ENCODE assay signal across 9 cellular contexts in genomic region chr19:35642798-35643254, GRCh38. TPM values are rescaled to one million over a fixed set of nuclear protein-coding genes. Genes with fewer than 3 reads are reported as not detected.
A peak's percentile ranks its signal among the peaks of the same experiment; 100 is the strongest.
DNase-seq lines count a peak whose midpoint lies in the region; ATAC-seq and TF ChIP-seq lines count a peak whose summit lies in the region.
"Had no signal": no experiment of that assay in that cellular context is flagged by ENCODE, and none has a peak within 500 bp of the region (broad histone marks: within the 10 kb centered on the region; RNA-seq: fewer than 3 reads in every experiment).

No MANE protein-coding gene starts in this region.

- H3K27ac ChIP-seq in cardiac muscle cell: peak overlapping the region; percentile 37
- H3K27ac ChIP-seq in breast epithelium: peak overlapping the region; percentile 85 to 91
- H3K27ac ChIP-seq in mesodermal cell (ENCODE audit: low read depth, low read length, severe bottlenecking): peak overlapping the region; percentile 88
- H3K27ac ChIP-seq in uterus: peak overlapping the region; percentile 85 to 91

- WGBS in mesodermal cell (ENCODE audit: insufficient coverage in 2 of 2), 2 experiments: 66 to 78% methylated on average over 8 to 10 of the region's 15 CpGs

- no peak for TF ChIP-seq POLR2A in breast epithelium (IDR thresholded peaks at IDR 0.05)
- no peak for TF ChIP-seq POLR2A in uterus (IDR thresholded peaks at IDR 0.05)

- DNase-seq in cardiac muscle cell (ENCODE audit: low read depth in 1 of 2, low spot score in 1 of 2) (no peak), Right ventricle myocardium superior (no peak), breast epithelium (ENCODE audit: low spot score in 2 of 2) (no peak), uterus (peak; percentile 37 to 43), Ammon's horn (ENCODE audit: low spot score) (no peak)

- no peaks in the 10 kb centered on the region for H3K27me3 ChIP-seq in cardiac muscle cell
- no peaks in the 10 kb centered on the region for H3K27me3 ChIP-seq in breast epithelium
- no peaks in the 10 kb centered on the region for H3K27me3 ChIP-seq in uterus

- H3K9me3 ChIP-seq in cardiac muscle cell (ENCODE audit: low read depth): no peaks in the 10 kb centered on the region
- H3K9me3 ChIP-seq in breast epithelium: no peaks in the 10 kb centered on the region
- H3K9me3 ChIP-seq in mesodermal cell (ENCODE audit: control insufficient read depth, low read length): no peaks in the 10 kb centered on the region
- no peaks in the 10 kb centered on the region for H3K9me3 ChIP-seq in uterus

- no peak for ATAC-seq in Right ventricle myocardium superior (ENCODE audit: poor library complexity)
- no peak for ATAC-seq in HG03521 (IDR thresholded peaks at IDR 0.05; ENCODE audit: unreplicated experiment)
- no peak for ATAC-seq in GM19467 (IDR thresholded peaks at IDR 0.05; ENCODE audit: unreplicated experiment)

- intact Hi-C loops in Right ventricle myocardium superior (cut with DNase I) (no loop called here), breast epithelium (cut with DNase I; ENCODE audit: low total_unique reads) (no loop called here), uterus (cut with DNase I; ENCODE audit: low total_unique reads) (no loop called here)

- TF ChIP-seq CTCF in cardiac muscle cell (IDR thresholded peaks at IDR 0.05; ENCODE audit: low read depth, low read length) (no peak), breast epithelium (IDR thresholded peaks at IDR 0.05) (no peak), uterus (IDR thresholded peaks at IDR 0.05) (no peak)

- H3K4me1 ChIP-seq in cardiac muscle cell (ENCODE audit: low read depth) (peaks cover 6% of the 10 kb centered on the region), breast epithelium (no peaks in the 10 kb centered on the region), mesodermal cell (ENCODE audit: control insufficient read depth, insufficient read depth, low read length, poor library complexity, severe bottlenecking) (peaks cover 19% of the 10 kb centered on the region), uterus (no peaks in the 10 kb centered on the region)

- H3K4me3 ChIP-seq in cardiac muscle cell: peak overlapping the region; percentile 33
- peak overlapping the region; percentile 53 to 90 (median 71) for H3K4me3 ChIP-seq in breast epithelium
- peak overlapping the region; percentile 48 for H3K4me3 ChIP-seq in mesodermal cell (ENCODE audit: extremely low read depth, insufficient read depth, low read length, poor library complexity, severe bottlenecking)
- peak overlapping the region; percentile 49 to 51 for H3K4me3 ChIP-seq in uterus

- peaks cover under 1% of the 10 kb centered on the region for H3K36me3 ChIP-seq in cardiac muscle cell
- H3K36me3 ChIP-seq in breast epithelium: no peaks in the 10 kb centered on the region
- H3K36me3 ChIP-seq in mesodermal cell (ENCODE audit: control insufficient read depth, insufficient read depth, low read length): peaks cover 7% of the 10 kb centered on the region
- no peaks in the 10 kb centered on the region for H3K36me3 ChIP-seq in uterus

RNA-seq across cellular contexts. Expression of gene ETV2, which starts 1.3 kb away (rescaled TPM):
- total RNA-seq in cardiac muscle cell (1.1 and 3.1 TPM in 2 replicates), Right ventricle myocardium superior (0.32 TPM), breast epithelium (under 1 TPM in 1 of 3 donors, not detected in 2; 0.59 TPM), uterus (1 to 10 TPM in 1 of 4 donors, under 1 TPM in 1, not detected in 2; 0.48 to 1.6 TPM)
- 3.1 and 4.0 TPM in 2 replicates for polyA plus RNA-seq in cardiac muscle cell
- 6.1 TPM for polyA plus RNA-seq in mesodermal cell (2013, experiment 1 of 2)
- 4.3 TPM for polyA plus RNA-seq in mesodermal cell (2013, experiment 2 of 2)

RNA-seq across cellular contexts. Expression of gene COX6B1, which starts 5.3 kb away (rescaled TPM):
- total RNA-seq in cardiac muscle cell: 817 and 1,352 TPM in 2 replicates
- 1,159 and 1,609 TPM in 2 replicates for polyA plus RNA-seq in cardiac muscle cell
- total RNA-seq in Right ventricle myocardium superior: 1,337 TPM
- total RNA-seq in breast epithelium: 100 to 1,000 TPM; 320 to 418 (median 391) TPM
- 589 TPM for polyA plus RNA-seq in mesodermal cell (2013, experiment 1 of 2)
- polyA plus RNA-seq in mesodermal cell (2013, experiment 2 of 2): 508 TPM
- 100 to 1,000 TPM in 3 of 4 donors, 10 to 100 TPM in 1; 47.4 to 344 (median 208) TPM for total RNA-seq in uterus

RNA-seq across cellular contexts. Expression of gene RBM42, which starts 14.0 kb away (rescaled TPM):
- total RNA-seq in cardiac muscle cell (128 and 146 TPM in 2 replicates), Right ventricle myocardium superior (48.9 TPM), breast epithelium (10 to 100 TPM; 44.6 to 51.4 (median 44.6) TPM), uterus (10 to 100 TPM; 23.8 to 60.0 (median 31.5) TPM)
- 161 and 170 TPM in 2 replicates for polyA plus RNA-seq in cardiac muscle cell
- polyA plus RNA-seq in mesodermal cell (2013, experiment 1 of 2): 93.4 TPM
- 76.0 TPM for polyA plus RNA-seq in mesodermal cell (2013, experiment 2 of 2)

RNA-seq across cellular contexts. Expression of gene UPK1A, which starts 23.5 kb away (rescaled TPM):
- total RNA-seq in cardiac muscle cell (1.2 TPM in 1 of 2 replicates, not detected in the other), Right ventricle myocardium superior (not detected), breast epithelium (not detected), uterus (under 1 TPM in 1 of 4 donors, not detected in 3; 0.91 TPM)
- 0.67 and 1.4 TPM in 2 replicates for polyA plus RNA-seq in cardiac muscle cell
- 0.22 TPM for polyA plus RNA-seq in mesodermal cell (2013, experiment 1 of 2)
- not detected for polyA plus RNA-seq in mesodermal cell (2013, experiment 2 of 2)
- total RNA-seq: M059J had no signal

RNA-seq across cellular contexts. Expression of gene HAUS5, which starts 30.3 kb away (rescaled TPM):
- total RNA-seq in cardiac muscle cell: 17.2 and 20.5 TPM in 2 replicates
- polyA plus RNA-seq in cardiac muscle cell: 25.5 and 29.6 TPM in 2 replicates
- 3.3 TPM for total RNA-seq in Right ventricle myocardium superior
- total RNA-seq in breast epithelium: 10 to 100 TPM in 1 of 3 donors, 1 to 10 TPM in 2; 5.9 to 13.0 (median 9.5) TPM
- 16.1 TPM for polyA plus RNA-seq in mesodermal cell (2013, experiment 1 of 2)
- 14.8 TPM for polyA plus RNA-seq in mesodermal cell (2013, experiment 2 of 2)
- total RNA-seq in uterus: 10 to 100 TPM in 3 of 4 donors, 1 to 10 TPM in 1; 6.1 to 37.9 (median 17.7) TPM

Comparison
In these comparisons a context has a peak if more than half of its experiments do, and no peak if none do; other contexts are left out.
1. DNase-seq: peak in uterus (2 of 2); none in cardiac muscle cell (0 of 2), Right ventricle myocardium superior (single experiment), breast epithelium (0 of 2) and Ammon's horn (single experiment).
2. H3K27ac ChIP-seq: peak in every context shown above with its lines; median percentile 88 in breast epithelium; 88 in mesodermal cell; 88 in uterus; 37 in cardiac muscle cell.
3. Peak in every context shown above with its lines, with median percentiles within 50 percentile points of each other: H3K4me3 ChIP-seq.